8 cellular contexts compared by ENCODE assay signal in the genomic region with DNA sequence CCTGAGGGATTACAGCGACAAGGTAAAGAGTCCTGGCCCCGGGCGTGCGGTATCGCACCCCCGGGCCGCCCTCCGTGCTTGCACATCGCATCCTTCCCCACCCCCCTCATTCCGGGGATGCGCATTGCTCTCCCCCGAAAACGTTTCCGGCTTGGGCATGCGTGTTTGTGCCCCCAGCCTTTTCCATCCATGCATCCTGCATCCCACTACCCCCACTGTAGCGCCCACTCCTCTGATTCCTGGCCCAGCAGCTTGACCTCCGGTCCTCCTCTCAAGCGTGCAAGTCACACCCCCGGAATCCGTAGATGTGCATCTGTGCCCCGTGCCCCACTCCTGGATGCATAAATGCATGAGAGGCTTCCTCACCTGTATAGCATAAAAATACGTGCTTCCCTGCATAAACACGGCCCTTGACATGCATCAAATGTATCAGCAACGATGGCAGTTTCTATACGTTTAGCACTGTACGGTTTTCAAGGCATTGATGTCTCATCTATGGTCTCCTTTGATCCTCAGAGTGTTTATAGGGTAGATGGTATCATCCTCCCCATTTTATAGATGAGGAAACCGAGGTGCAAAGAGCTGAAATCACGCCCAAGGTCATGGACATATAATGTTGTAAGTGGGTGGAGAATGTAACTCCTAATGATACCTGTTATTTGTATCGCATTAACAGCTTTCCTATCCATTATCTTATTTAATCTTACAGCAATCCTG. TPM values are rescaled to one million over a fixed set of nuclear protein-coding genes. Genes with fewer than 3 reads are reported as not detected.
A peak's percentile ranks its signal among the peaks of the same experiment; 100 is the strongest.
DNase-seq lines count a peak whose midpoint lies in the region; ATAC-seq and TF ChIP-seq lines count a peak whose summit lies in the region.

No MANE protein-coding gene starts in this region.

- H3K27me3 Mint-ChIP-seq in natural killer cell (ENCODE audit: low read depth in 2 of 2) = peaks cover under 1% of the 10 kb centered on the region in 2 donors

- H3K4me3 Mint-ChIP-seq in natural killer cell = peak overlapping the region; percentile 95

- H3K36me3 ChIP-seq in OCI-LY3 (replicated peaks; ENCODE audit: low read depth, low read length) = no peaks in the 10 kb centered on the region

- ATAC-seq in GM21526 (IDR thresholded peaks at IDR 0.05; ENCODE audit: low FRiP score, unreplicated experiment) = peak; percentile 4
- peak in 1 of 3 donors; percentile 20 for ATAC-seq in natural killer cell
- ATAC-seq in HG02798 (IDR thresholded peaks at IDR 0.05; ENCODE audit: poor library complexity, unreplicated experiment) = no peak

- no peaks in the 10 kb centered on the region for H3K9me3 ChIP-seq in OCI-LY3 (ENCODE audit: insufficient read depth, low read length)

- H4K20me1 ChIP-seq in OCI-LY3 (ENCODE audit: insufficient read depth, low read length) = no peaks in the 10 kb centered on the region

- peak overlapping the region; percentile 93 to 98 for H3K27ac Mint-ChIP-seq in natural killer cell

- no peaks in the 10 kb centered on the region for H3K9me3 Mint-ChIP-seq in natural killer cell

- H3K9ac ChIP-seq in OCI-LY3 (ENCODE audit: low read length) = peak overlapping the region; percentile 74

- peak; percentile 64 for DNase-seq in COR-L47 (lab: John Stamatoyannopoulos, UW)
- no peak for DNase-seq in coronary artery (ENCODE audit: low spot score)
- no peak for DNase-seq in natural killer cell
- DNase-seq in NCI-H187 treated with DMSO at 0.1 percent for 48 hours (lab: John Stamatoyannopoulos, UW) = no peak
- DNase-seq in NCI-H2196 (lab: John Stamatoyannopoulos, UW; ENCODE audit: unreplicated experiment) = no peak

- intact Hi-C loops in natural killer cell (cut with micrococcal nuclease) = no loop called here

- H3K36me3 Mint-ChIP-seq in natural killer cell = no peaks in the 10 kb centered on the region

- no peak for TF ChIP-seq CTCF in OCI-LY3 (IDR thresholded peaks at IDR 0.05; ENCODE audit: low read depth, low read length)
- TF ChIP-seq CTCF in coronary artery (IDR thresholded peaks at IDR 0.05) = no peak
- TF ChIP-seq CTCF in natural killer cell (IDR thresholded peaks at IDR 0.05) = no peak

- peaks cover 31% of the 10 kb centered on the region for H3K79me2 ChIP-seq in OCI-LY3 (ENCODE audit: low read length)

- H3K27ac ChIP-seq in OCI-LY3 (ENCODE audit: low read length) = peak overlapping the region; percentile 62
- H3K27ac ChIP-seq in coronary artery = peak overlapping the region; percentile 91 to 97

- H3K4me1 ChIP-seq in OCI-LY3 (ENCODE audit: low read length) = peaks cover 12% of the 10 kb centered on the region

- H3K4me2 ChIP-seq in OCI-LY3 (ENCODE audit: low read length) = peak overlapping the region; percentile 77

- peak overlapping the region; percentile 99 for H2AFZ ChIP-seq in OCI-LY3 (ENCODE audit: low read depth, low read length)

- H3K27me3 ChIP-seq in OCI-LY3 (ENCODE audit: low read depth, low read length) = 0 out of 2 replicates have a peak, but pooled peaks cover 5% of the 10 kb centered on the region

- peaks cover 32 to 39% of the 10 kb centered on the region in 2 donors for H3K4me1 Mint-ChIP-seq in natural killer cell

- H3K4me3 ChIP-seq in OCI-LY3 (ENCODE audit: low read length) (peak overlapping the region; percentile 94), coronary artery (peak overlapping the region; percentile 98)

RNA-seq across cellular contexts. Expression of a gene that starts 0.5 kb away (rescaled TPM):
- total RNA-seq in natural killer cell = 10 to 100 TPM; 12.1 to 21.3 (median 15.5) TPM
